1 cellular context compared by ENCODE assay signal in the genomic region with DNA sequence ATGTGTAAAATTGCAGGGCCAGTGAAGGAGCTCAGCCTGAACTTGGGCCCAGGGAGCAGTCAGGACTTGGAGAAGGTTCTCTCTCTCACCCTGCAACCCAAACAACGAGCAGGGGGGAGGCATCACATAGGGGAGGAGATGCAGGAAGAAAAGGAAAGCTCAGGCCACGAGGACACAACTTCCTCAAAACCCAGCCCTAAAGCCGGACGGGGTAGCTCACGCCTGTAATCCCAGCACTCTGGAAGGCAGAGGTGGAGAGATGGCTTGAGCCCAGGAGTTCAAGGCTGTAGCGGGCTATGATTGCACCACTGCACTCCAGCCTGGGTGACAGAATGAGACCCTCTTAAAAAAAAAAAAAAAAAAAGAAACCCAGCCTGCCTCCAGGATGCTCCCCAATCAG.
TF ChIP-seq lines count a peak whose summit lies in the region.

No MANE protein-coding gene starts in this region.

TF ChIP-seq in WTC11, 78 proteins besides CTCF, POLR2A, EP300 and RAD21 (continued from another document):
- TF ChIP-seq, protein P1, sequence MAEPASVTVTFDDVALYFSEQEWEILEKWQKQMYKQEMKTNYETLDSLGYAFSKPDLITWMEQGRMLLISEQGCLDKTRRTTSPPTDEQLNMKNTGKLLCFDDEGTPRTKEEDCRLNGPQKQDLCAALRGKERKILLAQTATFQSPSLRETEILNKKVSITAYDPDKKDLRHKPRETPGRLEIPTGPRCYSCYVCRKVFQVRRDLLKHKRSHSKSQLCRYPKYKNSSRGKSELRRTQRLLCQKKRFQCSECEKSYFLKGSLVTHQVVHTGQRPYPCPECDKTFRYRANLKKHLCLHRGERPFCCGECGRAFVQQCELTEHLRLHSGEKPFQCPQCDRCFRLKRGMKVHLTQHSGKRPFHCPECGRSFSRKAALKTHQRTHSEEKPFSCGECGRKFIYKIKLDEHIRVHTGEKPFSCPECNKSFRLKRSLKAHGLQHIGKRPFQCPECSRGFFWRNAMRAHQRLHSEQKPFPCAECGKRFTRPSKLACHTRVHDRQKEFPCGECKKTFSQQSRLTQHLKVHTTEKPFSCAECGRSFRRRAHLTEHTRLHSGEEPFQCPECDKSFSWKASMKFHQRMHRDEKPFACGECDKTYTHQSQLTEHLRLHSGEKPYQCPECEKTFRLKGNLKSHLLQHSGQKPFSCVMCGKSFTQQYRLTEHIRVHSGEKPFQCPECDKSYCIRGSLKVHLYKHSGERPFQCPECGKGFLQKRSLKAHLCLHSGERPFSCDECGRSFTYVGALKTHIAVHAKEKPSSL (CRISPR knock-in tag; conservative IDR thresholded peaks at IDR 0.05), result no peak
- TF ChIP-seq SP1 (CRISPR knock-in tag; conservative IDR thresholded peaks at IDR 0.05), result no peak
- no peak for TF ChIP-seq OVOL2 (CRISPR knock-in tag; IDR thresholded peaks at IDR 0.05; ENCODE audit: borderline replicate concordance)
- TF ChIP-seq ZNF317 (CRISPR knock-in tag; IDR thresholded peaks at IDR 0.05; ENCODE audit: borderline replicate concordance, low read depth), result no peak
- TF ChIP-seq NR1H2 (CRISPR knock-in tag; IDR thresholded peaks at IDR 0.05), result no peak
- no peak for TF ChIP-seq ATF2 (CRISPR knock-in tag; IDR thresholded peaks at IDR 0.05; ENCODE audit: borderline replicate concordance, low read depth)
- TF ChIP-seq E2F4 (CRISPR knock-in tag; IDR thresholded peaks at IDR 0.05; ENCODE audit: borderline replicate concordance, low read depth), result no peak
- no peak for TF ChIP-seq ATF1 (CRISPR knock-in tag; IDR thresholded peaks at IDR 0.05)
- TF ChIP-seq NR2C2 (CRISPR knock-in tag; IDR thresholded peaks at IDR 0.05), result no peak
